ENCODE assay signal across 1 cellular context in the genomic region with DNA sequence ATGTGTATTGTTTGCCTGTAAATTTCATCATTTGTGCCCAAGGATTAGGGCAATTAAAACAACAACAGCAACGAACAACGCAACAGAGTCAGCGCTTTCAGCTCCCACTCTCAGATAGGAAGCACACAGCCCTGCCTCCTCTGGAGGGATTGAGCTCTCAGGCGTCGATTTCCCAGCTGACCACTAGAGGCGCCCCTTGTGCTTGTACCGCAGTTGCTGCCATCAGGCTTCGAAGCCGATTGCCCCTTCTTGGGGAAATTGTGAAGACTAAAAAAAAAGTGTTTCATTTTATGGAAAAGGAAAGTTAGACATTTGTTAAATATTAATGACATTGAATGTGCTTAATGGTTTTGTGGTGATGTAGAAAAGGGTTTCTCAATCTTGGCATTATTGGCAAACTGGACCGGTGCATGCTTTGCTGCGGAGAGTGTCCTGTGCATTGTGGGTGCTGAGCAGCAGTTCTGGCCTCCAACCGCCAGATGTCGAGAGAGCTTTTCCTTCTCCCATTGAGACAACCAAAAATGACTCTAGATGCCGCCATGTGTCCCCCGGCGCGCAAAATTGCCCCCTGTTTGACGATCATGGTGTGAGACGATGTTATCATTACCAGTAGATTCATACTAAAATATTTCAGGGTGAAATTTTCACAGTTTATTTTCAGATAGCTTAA.
A peak's percentile ranks its signal among the peaks of the same experiment; 100 is the strongest.
TF ChIP-seq lines count a peak whose summit lies in the region.

No MANE protein-coding gene starts in this region.

TF ChIP-seq in K562, 482 proteins besides CTCF, POLR2A, EP300 and RAD21 (continued from another document and continues in another):
- TF ChIP-seq, protein P1, sequence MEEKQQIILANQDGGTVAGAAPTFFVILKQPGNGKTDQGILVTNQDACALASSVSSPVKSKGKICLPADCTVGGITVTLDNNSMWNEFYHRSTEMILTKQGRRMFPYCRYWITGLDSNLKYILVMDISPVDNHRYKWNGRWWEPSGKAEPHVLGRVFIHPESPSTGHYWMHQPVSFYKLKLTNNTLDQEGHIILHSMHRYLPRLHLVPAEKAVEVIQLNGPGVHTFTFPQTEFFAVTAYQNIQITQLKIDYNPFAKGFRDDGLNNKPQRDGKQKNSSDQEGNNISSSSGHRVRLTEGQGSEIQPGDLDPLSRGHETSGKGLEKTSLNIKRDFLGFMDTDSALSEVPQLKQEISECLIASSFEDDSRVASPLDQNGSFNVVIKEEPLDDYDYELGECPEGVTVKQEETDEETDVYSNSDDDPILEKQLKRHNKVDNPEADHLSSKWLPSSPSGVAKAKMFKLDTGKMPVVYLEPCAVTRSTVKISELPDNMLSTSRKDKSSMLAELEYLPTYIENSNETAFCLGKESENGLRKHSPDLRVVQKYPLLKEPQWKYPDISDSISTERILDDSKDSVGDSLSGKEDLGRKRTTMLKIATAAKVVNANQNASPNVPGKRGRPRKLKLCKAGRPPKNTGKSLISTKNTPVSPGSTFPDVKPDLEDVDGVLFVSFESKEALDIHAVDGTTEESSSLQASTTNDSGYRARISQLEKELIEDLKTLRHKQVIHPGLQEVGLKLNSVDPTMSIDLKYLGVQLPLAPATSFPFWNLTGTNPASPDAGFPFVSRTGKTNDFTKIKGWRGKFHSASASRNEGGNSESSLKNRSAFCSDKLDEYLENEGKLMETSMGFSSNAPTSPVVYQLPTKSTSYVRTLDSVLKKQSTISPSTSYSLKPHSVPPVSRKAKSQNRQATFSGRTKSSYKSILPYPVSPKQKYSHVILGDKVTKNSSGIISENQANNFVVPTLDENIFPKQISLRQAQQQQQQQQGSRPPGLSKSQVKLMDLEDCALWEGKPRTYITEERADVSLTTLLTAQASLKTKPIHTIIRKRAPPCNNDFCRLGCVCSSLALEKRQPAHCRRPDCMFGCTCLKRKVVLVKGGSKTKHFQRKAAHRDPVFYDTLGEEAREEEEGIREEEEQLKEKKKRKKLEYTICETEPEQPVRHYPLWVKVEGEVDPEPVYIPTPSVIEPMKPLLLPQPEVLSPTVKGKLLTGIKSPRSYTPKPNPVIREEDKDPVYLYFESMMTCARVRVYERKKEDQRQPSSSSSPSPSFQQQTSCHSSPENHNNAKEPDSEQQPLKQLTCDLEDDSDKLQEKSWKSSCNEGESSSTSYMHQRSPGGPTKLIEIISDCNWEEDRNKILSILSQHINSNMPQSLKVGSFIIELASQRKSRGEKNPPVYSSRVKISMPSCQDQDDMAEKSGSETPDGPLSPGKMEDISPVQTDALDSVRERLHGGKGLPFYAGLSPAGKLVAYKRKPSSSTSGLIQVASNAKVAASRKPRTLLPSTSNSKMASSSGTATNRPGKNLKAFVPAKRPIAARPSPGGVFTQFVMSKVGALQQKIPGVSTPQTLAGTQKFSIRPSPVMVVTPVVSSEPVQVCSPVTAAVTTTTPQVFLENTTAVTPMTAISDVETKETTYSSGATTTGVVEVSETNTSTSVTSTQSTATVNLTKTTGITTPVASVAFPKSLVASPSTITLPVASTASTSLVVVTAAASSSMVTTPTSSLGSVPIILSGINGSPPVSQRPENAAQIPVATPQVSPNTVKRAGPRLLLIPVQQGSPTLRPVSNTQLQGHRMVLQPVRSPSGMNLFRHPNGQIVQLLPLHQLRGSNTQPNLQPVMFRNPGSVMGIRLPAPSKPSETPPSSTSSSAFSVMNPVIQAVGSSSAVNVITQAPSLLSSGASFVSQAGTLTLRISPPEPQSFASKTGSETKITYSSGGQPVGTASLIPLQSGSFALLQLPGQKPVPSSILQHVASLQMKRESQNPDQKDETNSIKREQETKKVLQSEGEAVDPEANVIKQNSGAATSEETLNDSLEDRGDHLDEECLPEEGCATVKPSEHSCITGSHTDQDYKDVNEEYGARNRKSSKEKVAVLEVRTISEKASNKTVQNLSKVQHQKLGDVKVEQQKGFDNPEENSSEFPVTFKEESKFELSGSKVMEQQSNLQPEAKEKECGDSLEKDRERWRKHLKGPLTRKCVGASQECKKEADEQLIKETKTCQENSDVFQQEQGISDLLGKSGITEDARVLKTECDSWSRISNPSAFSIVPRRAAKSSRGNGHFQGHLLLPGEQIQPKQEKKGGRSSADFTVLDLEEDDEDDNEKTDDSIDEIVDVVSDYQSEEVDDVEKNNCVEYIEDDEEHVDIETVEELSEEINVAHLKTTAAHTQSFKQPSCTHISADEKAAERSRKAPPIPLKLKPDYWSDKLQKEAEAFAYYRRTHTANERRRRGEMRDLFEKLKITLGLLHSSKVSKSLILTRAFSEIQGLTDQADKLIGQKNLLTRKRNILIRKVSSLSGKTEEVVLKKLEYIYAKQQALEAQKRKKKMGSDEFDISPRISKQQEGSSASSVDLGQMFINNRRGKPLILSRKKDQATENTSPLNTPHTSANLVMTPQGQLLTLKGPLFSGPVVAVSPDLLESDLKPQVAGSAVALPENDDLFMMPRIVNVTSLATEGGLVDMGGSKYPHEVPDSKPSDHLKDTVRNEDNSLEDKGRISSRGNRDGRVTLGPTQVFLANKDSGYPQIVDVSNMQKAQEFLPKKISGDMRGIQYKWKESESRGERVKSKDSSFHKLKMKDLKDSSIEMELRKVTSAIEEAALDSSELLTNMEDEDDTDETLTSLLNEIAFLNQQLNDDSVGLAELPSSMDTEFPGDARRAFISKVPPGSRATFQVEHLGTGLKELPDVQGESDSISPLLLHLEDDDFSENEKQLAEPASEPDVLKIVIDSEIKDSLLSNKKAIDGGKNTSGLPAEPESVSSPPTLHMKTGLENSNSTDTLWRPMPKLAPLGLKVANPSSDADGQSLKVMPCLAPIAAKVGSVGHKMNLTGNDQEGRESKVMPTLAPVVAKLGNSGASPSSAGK (IDR thresholded peaks at IDR 0.05), result peak; percentile 29; the same call in 1 of the 2 replicates
- TF ChIP-seq ZFP36 (IDR thresholded peaks at IDR 0.05; ENCODE audit: low read depth, low read length, partially characterized antibody) (no peak), TRIM28 (IDR thresholded peaks at IDR 0.05) (no peak), MYBL2 (IDR thresholded peaks at IDR 0.05; ENCODE audit: low read depth) (no peak), MYBL2 (CRISPR knock-in tag; IDR thresholded peaks at IDR 0.05; ENCODE audit: borderline replicate concordance) (no peak), L3MBTL2 (IDR thresholded peaks at IDR 0.05) (peak; percentile 50)
- TF ChIP-seq, protein P2, sequence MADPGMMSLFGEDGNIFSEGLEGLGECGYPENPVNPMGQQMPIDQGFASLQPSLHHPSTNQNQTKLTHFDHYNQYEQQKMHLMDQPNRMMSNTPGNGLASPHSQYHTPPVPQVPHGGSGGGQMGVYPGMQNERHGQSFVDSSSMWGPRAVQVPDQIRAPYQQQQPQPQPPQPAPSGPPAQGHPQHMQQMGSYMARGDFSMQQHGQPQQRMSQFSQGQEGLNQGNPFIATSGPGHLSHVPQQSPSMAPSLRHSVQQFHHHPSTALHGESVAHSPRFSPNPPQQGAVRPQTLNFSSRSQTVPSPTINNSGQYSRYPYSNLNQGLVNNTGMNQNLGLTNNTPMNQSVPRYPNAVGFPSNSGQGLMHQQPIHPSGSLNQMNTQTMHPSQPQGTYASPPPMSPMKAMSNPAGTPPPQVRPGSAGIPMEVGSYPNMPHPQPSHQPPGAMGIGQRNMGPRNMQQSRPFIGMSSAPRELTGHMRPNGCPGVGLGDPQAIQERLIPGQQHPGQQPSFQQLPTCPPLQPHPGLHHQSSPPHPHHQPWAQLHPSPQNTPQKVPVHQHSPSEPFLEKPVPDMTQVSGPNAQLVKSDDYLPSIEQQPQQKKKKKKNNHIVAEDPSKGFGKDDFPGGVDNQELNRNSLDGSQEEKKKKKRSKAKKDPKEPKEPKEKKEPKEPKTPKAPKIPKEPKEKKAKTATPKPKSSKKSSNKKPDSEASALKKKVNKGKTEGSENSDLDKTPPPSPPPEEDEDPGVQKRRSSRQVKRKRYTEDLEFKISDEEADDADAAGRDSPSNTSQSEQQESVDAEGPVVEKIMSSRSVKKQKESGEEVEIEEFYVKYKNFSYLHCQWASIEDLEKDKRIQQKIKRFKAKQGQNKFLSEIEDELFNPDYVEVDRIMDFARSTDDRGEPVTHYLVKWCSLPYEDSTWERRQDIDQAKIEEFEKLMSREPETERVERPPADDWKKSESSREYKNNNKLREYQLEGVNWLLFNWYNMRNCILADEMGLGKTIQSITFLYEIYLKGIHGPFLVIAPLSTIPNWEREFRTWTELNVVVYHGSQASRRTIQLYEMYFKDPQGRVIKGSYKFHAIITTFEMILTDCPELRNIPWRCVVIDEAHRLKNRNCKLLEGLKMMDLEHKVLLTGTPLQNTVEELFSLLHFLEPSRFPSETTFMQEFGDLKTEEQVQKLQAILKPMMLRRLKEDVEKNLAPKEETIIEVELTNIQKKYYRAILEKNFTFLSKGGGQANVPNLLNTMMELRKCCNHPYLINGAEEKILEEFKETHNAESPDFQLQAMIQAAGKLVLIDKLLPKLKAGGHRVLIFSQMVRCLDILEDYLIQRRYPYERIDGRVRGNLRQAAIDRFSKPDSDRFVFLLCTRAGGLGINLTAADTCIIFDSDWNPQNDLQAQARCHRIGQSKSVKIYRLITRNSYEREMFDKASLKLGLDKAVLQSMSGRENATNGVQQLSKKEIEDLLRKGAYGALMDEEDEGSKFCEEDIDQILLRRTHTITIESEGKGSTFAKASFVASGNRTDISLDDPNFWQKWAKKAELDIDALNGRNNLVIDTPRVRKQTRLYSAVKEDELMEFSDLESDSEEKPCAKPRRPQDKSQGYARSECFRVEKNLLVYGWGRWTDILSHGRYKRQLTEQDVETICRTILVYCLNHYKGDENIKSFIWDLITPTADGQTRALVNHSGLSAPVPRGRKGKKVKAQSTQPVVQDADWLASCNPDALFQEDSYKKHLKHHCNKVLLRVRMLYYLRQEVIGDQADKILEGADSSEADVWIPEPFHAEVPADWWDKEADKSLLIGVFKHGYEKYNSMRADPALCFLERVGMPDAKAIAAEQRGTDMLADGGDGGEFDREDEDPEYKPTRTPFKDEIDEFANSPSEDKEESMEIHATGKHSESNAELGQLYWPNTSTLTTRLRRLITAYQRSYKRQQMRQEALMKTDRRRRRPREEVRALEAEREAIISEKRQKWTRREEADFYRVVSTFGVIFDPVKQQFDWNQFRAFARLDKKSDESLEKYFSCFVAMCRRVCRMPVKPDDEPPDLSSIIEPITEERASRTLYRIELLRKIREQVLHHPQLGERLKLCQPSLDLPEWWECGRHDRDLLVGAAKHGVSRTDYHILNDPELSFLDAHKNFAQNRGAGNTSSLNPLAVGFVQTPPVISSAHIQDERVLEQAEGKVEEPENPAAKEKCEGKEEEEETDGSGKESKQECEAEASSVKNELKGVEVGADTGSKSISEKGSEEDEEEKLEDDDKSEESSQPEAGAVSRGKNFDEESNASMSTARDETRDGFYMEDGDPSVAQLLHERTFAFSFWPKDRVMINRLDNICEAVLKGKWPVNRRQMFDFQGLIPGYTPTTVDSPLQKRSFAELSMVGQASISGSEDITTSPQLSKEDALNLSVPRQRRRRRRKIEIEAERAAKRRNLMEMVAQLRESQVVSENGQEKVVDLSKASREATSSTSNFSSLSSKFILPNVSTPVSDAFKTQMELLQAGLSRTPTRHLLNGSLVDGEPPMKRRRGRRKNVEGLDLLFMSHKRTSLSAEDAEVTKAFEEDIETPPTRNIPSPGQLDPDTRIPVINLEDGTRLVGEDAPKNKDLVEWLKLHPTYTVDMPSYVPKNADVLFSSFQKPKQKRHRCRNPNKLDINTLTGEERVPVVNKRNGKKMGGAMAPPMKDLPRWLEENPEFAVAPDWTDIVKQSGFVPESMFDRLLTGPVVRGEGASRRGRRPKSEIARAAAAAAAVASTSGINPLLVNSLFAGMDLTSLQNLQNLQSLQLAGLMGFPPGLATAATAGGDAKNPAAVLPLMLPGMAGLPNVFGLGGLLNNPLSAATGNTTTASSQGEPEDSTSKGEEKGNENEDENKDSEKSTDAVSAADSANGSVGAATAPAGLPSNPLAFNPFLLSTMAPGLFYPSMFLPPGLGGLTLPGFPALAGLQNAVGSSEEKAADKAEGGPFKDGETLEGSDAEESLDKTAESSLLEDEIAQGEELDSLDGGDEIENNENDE (IDR thresholded peaks at IDR 0.05; ENCODE audit: low read depth, low read length), result no peak
- TF ChIP-seq, protein P3, sequence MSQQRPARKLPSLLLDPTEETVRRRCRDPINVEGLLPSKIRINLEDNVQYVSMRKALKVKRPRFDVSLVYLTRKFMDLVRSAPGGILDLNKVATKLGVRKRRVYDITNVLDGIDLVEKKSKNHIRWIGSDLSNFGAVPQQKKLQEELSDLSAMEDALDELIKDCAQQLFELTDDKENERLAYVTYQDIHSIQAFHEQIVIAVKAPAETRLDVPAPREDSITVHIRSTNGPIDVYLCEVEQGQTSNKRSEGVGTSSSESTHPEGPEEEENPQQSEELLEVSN (IDR thresholded peaks at IDR 0.05; ENCODE audit: borderline replicate concordance in 1 of 2, extremely low read depth in 1 of 2, insufficient read depth in 1 of 2, insufficient read length in 1 of 2, low read depth in 1 of 2, low read length in 1 of 2, poor library complexity in 1 of 2, severe bottlenecking in 1 of 2), result peak in 1 of 2 experiments; percentile 56
- TF ChIP-seq, protein P4, sequence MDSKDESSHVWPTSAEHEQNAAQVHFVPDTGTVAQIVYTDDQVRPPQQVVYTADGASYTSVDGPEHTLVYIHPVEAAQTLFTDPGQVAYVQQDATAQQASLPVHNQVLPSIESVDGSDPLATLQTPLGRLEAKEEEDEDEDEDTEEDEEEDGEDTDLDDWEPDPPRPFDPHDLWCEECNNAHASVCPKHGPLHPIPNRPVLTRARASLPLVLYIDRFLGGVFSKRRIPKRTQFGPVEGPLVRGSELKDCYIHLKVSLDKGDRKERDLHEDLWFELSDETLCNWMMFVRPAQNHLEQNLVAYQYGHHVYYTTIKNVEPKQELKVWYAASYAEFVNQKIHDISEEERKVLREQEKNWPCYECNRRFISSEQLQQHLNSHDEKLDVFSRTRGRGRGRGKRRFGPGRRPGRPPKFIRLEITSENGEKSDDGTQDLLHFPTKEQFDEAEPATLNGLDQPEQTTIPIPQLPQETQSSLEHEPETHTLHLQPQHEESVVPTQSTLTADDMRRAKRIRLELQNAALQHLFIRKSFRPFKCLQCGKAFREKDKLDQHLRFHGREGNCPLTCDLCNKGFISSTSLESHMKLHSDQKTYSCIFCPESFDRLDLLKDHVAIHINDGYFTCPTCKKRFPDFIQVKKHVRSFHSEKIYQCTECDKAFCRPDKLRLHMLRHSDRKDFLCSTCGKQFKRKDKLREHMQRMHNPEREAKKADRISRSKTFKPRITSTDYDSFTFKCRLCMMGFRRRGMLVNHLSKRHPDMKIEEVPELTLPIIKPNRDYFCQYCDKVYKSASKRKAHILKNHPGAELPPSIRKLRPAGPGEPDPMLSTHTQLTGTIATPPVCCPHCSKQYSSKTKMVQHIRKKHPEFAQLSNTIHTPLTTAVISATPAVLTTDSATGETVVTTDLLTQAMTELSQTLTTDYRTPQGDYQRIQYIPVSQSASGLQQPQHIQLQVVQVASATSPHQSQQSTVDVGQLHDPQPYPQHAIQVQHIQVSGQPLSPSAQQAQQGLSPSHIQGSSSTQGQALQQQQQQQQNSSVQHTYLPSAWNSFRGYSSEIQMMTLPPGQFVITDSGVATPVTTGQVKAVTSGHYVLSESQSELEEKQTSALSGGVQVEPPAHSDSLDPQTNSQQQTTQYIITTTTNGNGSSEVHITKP (IDR thresholded peaks at IDR 0.05; ENCODE audit: partially characterized antibody), result no peak
